In genomic region chr6:149234051-149234962, GRCh38 we compare ENCODE assay signal across 8 cellular contexts.
A peak's percentile ranks its signal among the peaks of the same experiment; 100 is the strongest.
DNase-seq lines count a peak whose midpoint lies in the region; ATAC-seq and TF ChIP-seq lines count a peak whose summit lies in the region.

No MANE protein-coding gene starts in this region.

- in situ Hi-C loops in KBM-7 (cut with MboI; ENCODE audit: low pct_unique_long_range_greater_than_20kb, low sequenced_read_pairs), result no loop called here

- POLR2A ChIA-PET in activated CD4-positive, alpha-beta T cell treated with anti-CD3 and anti-CD28 coated beads, Interleukin-2, amount 10 ng/mL, durations not matched to agents 7 days and 5 days (lab: Charles Lee), result no interaction called here

- H3K4me3 Mint-ChIP-seq in activated CD4-positive, alpha-beta T cell treated with anti-CD3 and anti-CD28 coated beads, Interleukin-2, amount 10 ng/mL, durations not matched to agents 7 days and 5 days, result peak overlapping the region; percentile 66
- H3K4me3 Mint-ChIP-seq in nephron progenitor cell, result no peak overlapping the region

- no peak for ATAC-seq in GM19452 (IDR thresholded peaks at IDR 0.05; ENCODE audit: unreplicated experiment)

- H3K36me3 Mint-ChIP-seq in activated CD4-positive, alpha-beta T cell treated with anti-CD3 and anti-CD28 coated beads, Interleukin-2, amount 10 ng/mL, durations not matched to agents 7 days and 5 days (ENCODE audit: low read depth), result peaks cover 55% of the 10 kb centered on the region
- no peaks in the 10 kb centered on the region for H3K36me3 Mint-ChIP-seq in nephron progenitor cell (ENCODE audit: low read depth)

- TF ChIP-seq CTCF in nephron progenitor cell (IDR thresholded peaks at IDR 0.05), result no peak

- H3K27ac Mint-ChIP-seq in activated CD4-positive, alpha-beta T cell treated with anti-CD3 and anti-CD28 coated beads, Interleukin-2, amount 10 ng/mL, durations not matched to agents 7 days and 5 days, result peak overlapping the region; percentile 92
- no peak overlapping the region for H3K27ac Mint-ChIP-seq in nephron progenitor cell

- peaks cover 44% of the 10 kb centered on the region for H3K9me3 Mint-ChIP-seq in activated CD4-positive, alpha-beta T cell treated with anti-CD3 and anti-CD28 coated beads, Interleukin-2, amount 10 ng/mL, durations not matched to agents 7 days and 5 days
- H3K9me3 Mint-ChIP-seq in nephron progenitor cell, result peaks cover 5% of the 10 kb centered on the region

- no peaks in the 10 kb centered on the region for H3K27me3 Mint-ChIP-seq in activated CD4-positive, alpha-beta T cell treated with anti-CD3 and anti-CD28 coated beads, Interleukin-2, amount 10 ng/mL, durations not matched to agents 7 days and 5 days
- peaks cover 4% of the 10 kb centered on the region for H3K27me3 Mint-ChIP-seq in nephron progenitor cell (ENCODE audit: low read depth, poor library complexity)

- CTCF ChIA-PET in activated CD4-positive, alpha-beta T cell treated with anti-CD3 and anti-CD28 coated beads, Interleukin-2, amount 10 ng/mL, durations not matched to agents 7 days and 5 days (lab: Charles Lee), result interaction anchor here (0.6 to 1.1 kb wide), 3 partner anchors 8 to 1833 kb away, joined by 3 to 4 read pairs (median 3); no protein-coding TSS in a partner anchor

- H3K4me1 Mint-ChIP-seq in activated CD4-positive, alpha-beta T cell treated with anti-CD3 and anti-CD28 coated beads, Interleukin-2, amount 10 ng/mL, durations not matched to agents 7 days and 5 days, result peaks cover 55% of the 10 kb centered on the region
- peaks cover 31% of the 10 kb centered on the region for H3K4me1 Mint-ChIP-seq in nephron progenitor cell

- no peak overlapping the region for H3K27ac ChIP-seq in substantia nigra (ENCODE audit: low read depth, low read length, poor library complexity, severe bottlenecking)

- DNase-seq in KBM-7 (peak; percentile 59), dermis blood vessel endothelial cell (peak; percentile 13), nephron progenitor cell (no peak), substantia nigra (lab: John Stamatoyannopoulos, UW) (no peak), NCI-H1105 treated with DMSO at 0.1 percent for 48 hours (lab: John Stamatoyannopoulos, UW) (no peak)
- DNase-seq in activated CD4-positive, alpha-beta T cell treated with anti-CD3 and anti-CD28 coated beads, Interleukin-2, amount 10 ng/mL, durations not matched to agents 7 days and 5 days, result peak; percentile 39
- DNase-seq in stimulated activated CD4-positive, alpha-beta T cell treated with anti-CD3 and anti-CD28 coated beads, TNF-alpha, amount 100 ng/mL, for 48 hours (ENCODE audit: low read depth in 3 of 3), result peak; percentile 24 to 40 (median 38)

Comparison
In these comparisons a context has a peak if more than half of its experiments do, and no peak if none do; other contexts are left out.
1. DNase-seq: peak in KBM-7 (single experiment), activated CD4-positive, alpha-beta T cell treated with anti-CD3 and anti-CD28 coated beads, Interleukin-2, amount 10 ng/mL, durations not matched to agents 7 days and 5 days (single experiment), dermis blood vessel endothelial cell (single experiment) and stimulated activated CD4-positive, alpha-beta T cell treated with anti-CD3 and anti-CD28 coated beads, TNF-alpha, amount 100 ng/mL, for 48 hours (3 of 3); none in nephron progenitor cell (single experiment), substantia nigra (0 of 49) and NCI-H1105 treated with DMSO at 0.1 percent for 48 hours (single experiment).